In genomic region chr4:170423137-170423536, GRCh38 we compare ENCODE assay signal across 21 cellular contexts.
DNase-seq lines count a peak whose midpoint lies in the region; TF ChIP-seq lines count a peak whose summit lies in the region.
"Had no signal": no experiment of that assay in that cellular context is flagged by ENCODE, and none has a peak within 500 bp of the region (broad histone marks: within the 10 kb centered on the region; RNA-seq: fewer than 3 reads in every experiment).

No MANE protein-coding gene starts in this region.

- H3K27ac ChIP-seq in GM23248: 0 out of 2 replicates have a peak overlapping the region, but pooled peaks have one; percentile 5
- H3K27ac ChIP-seq in RWPE1: no peak overlapping the region
- H3K27ac ChIP-seq in OCI-LY7 (ENCODE audit: low read depth, low read length, poor library complexity, severe bottlenecking): no peak overlapping the region
- H3K27ac ChIP-seq in prostate gland: no peak overlapping the region
- H3K27ac ChIP-seq: esophagus squamous epithelium, testis, VCaP had no signal

- no peak overlapping the region for H3K4me3 ChIP-seq in GM23248
- H3K4me3 ChIP-seq in choroid plexus epithelial cell (ENCODE audit: low read depth, low read length): no peak overlapping the region
- H3K4me3 ChIP-seq in skeletal muscle cell (ENCODE audit: low read depth, low read length): no peak overlapping the region
- H3K4me3 ChIP-seq in OCI-LY7 (ENCODE audit: low read depth, low read length, poor library complexity, severe bottlenecking): no peak overlapping the region
- H3K4me3 ChIP-seq in prostate gland: no peak overlapping the region
- H3K4me3 ChIP-seq: BLaER1 treated with 17β-estradiol and CSF1 and Interleukin-3, amounts not matched to agents 10 nM and 100 nM; esophagus squamous epithelium; testis had no signal

- in situ Hi-C loops in GM23248 (cut with MboI): no loop called here

- H3F3A ChIP-seq in GM23248 (ENCODE audit: insufficient read depth): peaks cover 3% of the 10 kb centered on the region; the same call in 1 of the 2 replicates

- intact Hi-C loops in OCI-LY7 (cut with micrococcal nuclease; ENCODE audit: unreplicated experiment): no loop called here
- intact Hi-C loops in prostate gland (cut with DNase I): no loop called here

- H3K4me2 ChIP-seq in GM23248 (ENCODE audit: unreplicated experiment) (peak overlapping the region; percentile 24), OCI-LY7 (ENCODE audit: low read length) (no peak overlapping the region)

- no peak for TF ChIP-seq POLR2A in prostate gland (IDR thresholded peaks at IDR 0.05)

- no peaks in the 10 kb centered on the region for H3K9me3 ChIP-seq in GM23248 (ENCODE audit: low read depth)
- H3K9me3 ChIP-seq in OCI-LY7 (ENCODE audit: low read length): no peaks in the 10 kb centered on the region
- no peaks in the 10 kb centered on the region for H3K9me3 ChIP-seq in prostate gland
- H3K9me3 ChIP-seq: esophagus squamous epithelium, testis had no signal

- CTCF ChIA-PET in RWPE1 (lab: Yijun Ruan, JAX) (no interaction called here), OCI-LY7 (lab: Charles Lee; ENCODE audit: unreplicated experiment) (no interaction called here)

- DNase-seq in GM23248: peak; percentile 77
- DNase-seq in RWPE1 (ENCODE audit: low spot score): peak; percentile 1
- peak; percentile 90 for DNase-seq in choroid plexus epithelial cell (ENCODE audit: low read depth)
- DNase-seq in skeletal muscle cell (ENCODE audit: low read depth): peak; percentile 75
- no peak for DNase-seq in OCI-LY7 (ENCODE audit: low spot score)
- no peak for DNase-seq in prostate gland (ENCODE audit: low spot score)
- DNase-seq in SIG-M5 treated with dmso at 0.1 percent for 504 hours (lab: John Stamatoyannopoulos, UW; ENCODE audit: unreplicated experiment): no peak
- DNase-seq in putamen (ENCODE audit: low spot score): no peak
- DNase-seq: activated CD4-positive, alpha-beta T cell treated with anti-CD3 and anti-CD28 coated beads, Interleukin-2, amount 50 U/mL, for 48 hours; activated T-cell treated with anti-CD3 and anti-CD28 coated beads for 4 hours; caudate nucleus; esophagus squamous epithelium; kidney; mesendoderm; natural killer cell; NCI-H187 treated with DMSO at 0.1 percent for 48 hours; NCI-H345; posterior cingulate gyrus; testis had no signal

- POLR2A ChIA-PET in RWPE1 (lab: Yijun Ruan, JAX; ENCODE audit: low non-redundant PET): no interaction called here
- POLR2A ChIA-PET in OCI-LY7 (lab: Charles Lee): interaction anchor here (0.6 to 1.0 kb wide), 3 partner anchors 75 to 769 kb away, joined by 3 read pairs; no protein-coding TSS in a partner anchor

- H3K4me1 ChIP-seq in GM23248 (ENCODE audit: insufficient read depth) (peaks cover 4% of the 10 kb centered on the region; the same call in 1 of the 2 replicates), OCI-LY7 (ENCODE audit: insufficient read depth, low read length, poor library complexity, severe bottlenecking) (no peaks in the 10 kb centered on the region), prostate gland (replicated peaks) (no peaks in the 10 kb centered on the region)
- H3K4me1 ChIP-seq: esophagus squamous epithelium, testis had no signal

- BruUV-seq in OCI-LY7 (replicated peaks; lab: Mats Ljungman, UMichigan): no TSS peak

- 0 to 4% methylated on average over 1 of the region's 1 CpG for WGBS in GM23248 (ENCODE audit: low coverage in 1 of 2, low lambda C conversion rate in 2 of 2, missing lambda C conversion rate in 2 of 2), 2 experiments
- 91% methylated on average over 1 of the region's 1 CpG for WGBS in prostate gland

- no peaks in the 10 kb centered on the region for H3K27me3 ChIP-seq in GM23248 (replicated peaks; ENCODE audit: insufficient read depth)
- H3K27me3 ChIP-seq in prostate gland (replicated peaks; ENCODE audit: insufficient read depth): no peaks in the 10 kb centered on the region
- H3K27me3 ChIP-seq: BLaER1 treated with 17β-estradiol and CSF1 and Interleukin-3, amounts not matched to agents 10 nM and 100 nM; esophagus squamous epithelium; testis had no signal

- H2AFZ ChIP-seq in GM23248 (no peak overlapping the region), OCI-LY7 (ENCODE audit: low read length) (no peak overlapping the region)

- no peaks in the 10 kb centered on the region for H3K79me2 ChIP-seq in GM23248 (ENCODE audit: insufficient read depth)
- no peaks in the 10 kb centered on the region for H3K79me2 ChIP-seq in OCI-LY7 (ENCODE audit: insufficient read depth, low read depth, low read length)

- TF ChIP-seq CTCF in RWPE1 (conservative IDR thresholded peaks at IDR 0.05; ENCODE audit: low read depth) (no peak), choroid plexus epithelial cell (conservative IDR thresholded peaks at IDR 0.05; ENCODE audit: low read depth, low read length) (no peak), OCI-LY7 (conservative IDR thresholded peaks at IDR 0.05; ENCODE audit: low read length) (no peak), prostate gland (IDR thresholded peaks at IDR 0.05) (no peak)

- no peaks in the 10 kb centered on the region for H3K36me3 ChIP-seq in GM23248 (ENCODE audit: low read depth)
- no peaks in the 10 kb centered on the region for H3K36me3 ChIP-seq in OCI-LY7 (ENCODE audit: insufficient read depth, low read length)
- no peaks in the 10 kb centered on the region for H3K36me3 ChIP-seq in prostate gland
- H3K36me3 ChIP-seq: BLaER1 treated with 17β-estradiol and CSF1 and Interleukin-3, amounts not matched to agents 10 nM and 100 nM; esophagus squamous epithelium had no signal

- H4K20me1 ChIP-seq in GM23248 (ENCODE audit: insufficient read depth) (no peaks in the 10 kb centered on the region), OCI-LY7 (ENCODE audit: insufficient read depth, low read length) (no peaks in the 10 kb centered on the region)
- H4K20me1 ChIP-seq: BLaER1 treated with 17β-estradiol and CSF1 and Interleukin-3, amounts not matched to agents 10 nM and 100 nM had no signal

- no peak overlapping the region for H3K9ac ChIP-seq in GM23248
- H3K9ac ChIP-seq: BLaER1 treated with 17β-estradiol and CSF1 and Interleukin-3, amounts not matched to agents 10 nM and 100 nM had no signal

- peaks cover 3% of the 10 kb centered on the region; the same call in 1 of the 2 replicates for H3K9me2 ChIP-seq in GM23248 (ENCODE audit: insufficient read depth)
- no peaks in the 10 kb centered on the region; the same call in 1 of the 2 replicates for H3K9me2 ChIP-seq in OCI-LY7 (ENCODE audit: insufficient read depth, low read length)

Comparison
In these comparisons a context has a peak if more than half of its experiments do, and no peak if none do; other contexts are left out.
1. DNase-seq: peak in GM23248 (single experiment), RWPE1 (single experiment), choroid plexus epithelial cell (single experiment) and skeletal muscle cell (single experiment); none in OCI-LY7 (single experiment), prostate gland (single experiment), SIG-M5 treated with dmso at 0.1 percent for 504 hours (single experiment) and putamen (single experiment).